8 cellular contexts compared by ENCODE assay signal in the genomic region with DNA sequence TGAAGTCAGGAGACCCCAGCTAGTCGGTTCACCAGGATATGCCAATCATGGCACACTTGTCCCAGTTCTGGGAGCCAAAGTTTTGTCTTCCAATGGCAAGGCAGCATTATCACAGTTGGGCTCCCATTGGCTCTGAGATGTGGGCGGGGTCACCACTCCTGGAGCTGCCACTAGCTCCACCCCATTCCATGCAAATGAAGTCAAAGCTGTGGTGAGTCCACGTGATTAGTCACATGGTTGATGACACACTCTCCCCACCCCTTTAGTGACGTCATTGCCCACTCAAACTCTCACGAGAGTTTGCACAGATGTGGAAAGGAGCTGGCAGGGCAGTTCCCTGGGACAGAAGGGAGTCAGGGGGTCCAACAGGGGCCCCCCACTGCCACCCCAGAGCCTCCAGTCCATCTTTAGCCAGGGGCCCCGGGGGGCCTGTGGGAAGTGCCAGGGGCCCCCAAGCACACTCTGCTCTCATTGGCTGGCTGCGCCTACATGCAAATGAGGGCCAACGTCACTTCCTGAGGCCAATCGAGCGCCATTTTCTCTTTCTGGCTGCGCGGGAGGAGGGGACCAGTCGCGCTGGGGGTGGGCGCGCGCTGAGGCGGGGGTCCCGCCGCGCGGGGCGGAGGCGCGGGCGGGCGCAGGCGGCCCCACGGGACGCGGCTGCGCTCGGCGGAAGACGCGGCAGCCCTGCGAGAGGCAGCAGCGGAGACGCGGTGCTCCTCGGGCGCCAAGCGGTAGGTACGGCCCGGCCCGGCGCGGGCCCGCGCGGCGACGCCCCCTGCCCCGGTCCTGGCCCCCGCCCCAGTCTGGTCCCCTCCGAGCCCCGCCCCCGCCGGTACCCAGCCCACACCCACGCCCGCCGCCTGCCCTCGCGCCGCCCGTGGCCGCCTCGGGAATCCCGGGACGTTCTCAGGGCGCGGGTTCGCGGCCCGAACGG. TPM values are rescaled to one million over a fixed set of nuclear protein-coding genes. Genes with fewer than 3 reads are reported as not detected.
DNase-seq lines count a peak whose midpoint lies in the region; TF ChIP-seq lines count a peak whose summit lies in the region.

A gene with protein sequence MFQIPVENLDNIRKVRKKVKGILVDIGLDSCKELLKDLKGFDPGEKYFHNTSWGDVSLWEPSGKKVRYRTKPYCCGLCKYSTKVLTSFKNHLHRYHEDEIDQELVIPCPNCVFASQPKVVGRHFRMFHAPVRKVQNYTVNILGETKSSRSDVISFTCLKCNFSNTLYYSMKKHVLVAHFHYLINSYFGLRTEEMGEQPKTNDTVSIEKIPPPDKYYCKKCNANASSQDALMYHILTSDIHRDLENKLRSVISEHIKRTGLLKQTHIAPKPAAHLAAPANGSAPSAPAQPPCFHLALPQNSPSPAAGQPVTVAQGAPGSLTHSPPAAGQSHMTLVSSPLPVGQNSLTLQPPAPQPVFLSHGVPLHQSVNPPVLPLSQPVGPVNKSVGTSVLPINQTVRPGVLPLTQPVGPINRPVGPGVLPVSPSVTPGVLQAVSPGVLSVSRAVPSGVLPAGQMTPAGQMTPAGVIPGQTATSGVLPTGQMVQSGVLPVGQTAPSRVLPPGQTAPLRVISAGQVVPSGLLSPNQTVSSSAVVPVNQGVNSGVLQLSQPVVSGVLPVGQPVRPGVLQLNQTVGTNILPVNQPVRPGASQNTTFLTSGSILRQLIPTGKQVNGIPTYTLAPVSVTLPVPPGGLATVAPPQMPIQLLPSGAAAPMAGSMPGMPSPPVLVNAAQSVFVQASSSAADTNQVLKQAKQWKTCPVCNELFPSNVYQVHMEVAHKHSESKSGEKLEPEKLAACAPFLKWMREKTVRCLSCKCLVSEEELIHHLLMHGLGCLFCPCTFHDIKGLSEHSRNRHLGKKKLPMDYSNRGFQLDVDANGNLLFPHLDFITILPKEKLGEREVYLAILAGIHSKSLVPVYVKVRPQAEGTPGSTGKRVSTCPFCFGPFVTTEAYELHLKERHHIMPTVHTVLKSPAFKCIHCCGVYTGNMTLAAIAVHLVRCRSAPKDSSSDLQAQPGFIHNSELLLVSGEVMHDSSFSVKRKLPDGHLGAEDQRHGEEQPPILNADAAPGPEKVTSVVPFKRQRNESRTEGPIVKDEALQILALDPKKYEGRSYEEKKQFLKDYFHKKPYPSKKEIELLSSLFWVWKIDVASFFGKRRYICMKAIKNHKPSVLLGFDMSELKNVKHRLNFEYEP (plus strand): TSS at position 524 of the 937 bp plus-strand sequence. CDS start 8,281 bp downstream, outside the sequence.

- H2BK120ac ChIP-seq in H9 (ENCODE audit: low read depth, low read length, poor library complexity, severe bottlenecking) = no peak within 1 kb of the TSS

- H3K79me1 ChIP-seq in H9 (ENCODE audit: insufficient read depth, low read depth, low read length, poor library complexity, severe bottlenecking) = no peaks in the 10 kb centered on the region

- H2AK5ac ChIP-seq in H9 (ENCODE audit: insufficient read length, low read length) = no peak within 1 kb of the TSS

- H3K4me1 ChIP-seq in H9 (ENCODE audit: insufficient read depth, low read length) = peaks cover 12% of the 10 kb centered on the region; the same call in 1 of the 2 replicates
- peaks cover 11% of the 10 kb centered on the region; the same call in 1 of the 2 replicates for H3K4me1 ChIP-seq in SJSA1 (replicated peaks)

- no peak within 1 kb of the TSS for H2BK5ac ChIP-seq in H9 (ENCODE audit: insufficient read length, low read length)

- H4K8ac ChIP-seq in H9 (replicated peaks; ENCODE audit: insufficient read length, low read depth, low read length) = no peak within 1 kb of the TSS

- H3K4me3 ChIP-seq in MG63 = peak within 1 kb of the TSS; percentile 71
- H3K4me3 ChIP-seq in SJSA1 = peak within 1 kb of the TSS; percentile 71

- no peak within 1 kb of the TSS for H2BK12ac ChIP-seq in H9 (ENCODE audit: insufficient read length, low read depth, low read length)

- peaks cover 5 to 12% (median 7%) of the 10 kb centered on the region in 3 experiments for H3K36me3 Mint-ChIP-seq in H9 (ENCODE audit: insufficient read depth in 1 of 3, low read depth in 3 of 3)

- H3K36me3 ChIP-seq in MG63 (peaks cover 23% of the 10 kb centered on the region), SJSA1 (peaks cover 15% of the 10 kb centered on the region)

- no CpG with 5 or more reads among the region's 76 CpGs for WGBS in H9 (ENCODE audit: extremely low coverage, insufficient read length, low lambda C conversion rate)

- H3K27me3 ChIP-seq in H9 (ENCODE audit: insufficient read depth, low read length) (no peaks in the 10 kb centered on the region), MG63 (no peaks in the 10 kb centered on the region), SJSA1 (replicated peaks) (no peaks in the 10 kb centered on the region)

- peak within 1 kb of the TSS; percentile 75 for H3K18ac ChIP-seq in H9 (ENCODE audit: insufficient read length, low read depth, low read length)

- peaks cover 66% of the 10 kb centered on the region in 2 experiments for H3K4me1 Mint-ChIP-seq in H9

- H3K23me2 ChIP-seq in H9 (ENCODE audit: insufficient read length, low read depth, low read length, poor library complexity, severe bottlenecking) = no peaks in the 10 kb centered on the region

- H3T11ph ChIP-seq in H9 (ENCODE audit: low read length) = no peak within 1 kb of the TSS

- H3K4me3 Mint-ChIP-seq in H9 = peak within 1 kb of the TSS; percentile 87 to 91

- no peaks in the 10 kb centered on the region for H3K9me3 ChIP-seq in H9 (ENCODE audit: control insufficient read depth, low read depth, low read length)
- H3K9me3 ChIP-seq in MG63 = peaks cover 2% of the 10 kb centered on the region; the same call in 1 of the 2 replicates
- H3K9me3 ChIP-seq in SJSA1 (replicated peaks) = no peaks in the 10 kb centered on the region

- H3K9me3 Mint-ChIP-seq in H9 = no peaks in the 10 kb centered on the region

- no peak within 1 kb of the TSS for H4K5ac ChIP-seq in H9 (ENCODE audit: insufficient read length, low read depth, low read length)

- no peak within 1 kb of the TSS for H3K27ac ChIP-seq in H9 (ENCODE audit: insufficient read length, low read depth, low read length)
- H3K27ac ChIP-seq in SJSA1 = peak within 1 kb of the TSS; percentile 86

- H4K91ac ChIP-seq in H9 (ENCODE audit: insufficient read length, low read depth, low read length) = no peak within 1 kb of the TSS

- peak within 1 kb of the TSS; percentile 64 for H3K9ac ChIP-seq in H9 (ENCODE audit: extremely low read depth, insufficient read length, low read length)

- H2BK15ac ChIP-seq in H9 (ENCODE audit: low read depth, low read length) = no peak within 1 kb of the TSS

- peak within 1 kb of the TSS; percentile 21 for H3K14ac ChIP-seq in H9 (ENCODE audit: insufficient read depth, low read length)

- H3K27me3 Mint-ChIP-seq in H9 (ENCODE audit: low read depth) = no peaks in the 10 kb centered on the region

- H4K20me1 ChIP-seq in H9 (ENCODE audit: control insufficient read depth, insufficient read depth, insufficient read length) = peaks cover 2% of the 10 kb centered on the region

- peak within 1 kb of the TSS; percentile 66 for H3K4me2 ChIP-seq in H9 (ENCODE audit: insufficient read depth, insufficient read length, low read length)

- H3K27ac Mint-ChIP-seq in H9 = peak within 1 kb of the TSS; percentile 64 to 94 (median 93); a peak in 6 of 7 replicates

- H3K4ac ChIP-seq in H9 (ENCODE audit: low read depth, low read length) = no peak within 1 kb of the TSS

- DNase-seq in G401 (ENCODE audit: low spot score) = peak; percentile 83
- peak; percentile 96 for DNase-seq in H9
- DNase-seq in MG63 = peak; percentile 91
- DNase-seq in SJSA1 (ENCODE audit: low read depth in 1 of 2, low spot score in 2 of 2) = peak; percentile 94 to 96
- DNase-seq in activated naive CD4-positive, alpha-beta T cell (lab: John Stamatoyannopoulos, UW) = peak; percentile 49 to 73 (median 63)
- peak; percentile 82 for DNase-seq in germinal center (ENCODE audit: low spot score)
- peak; percentile 87 for DNase-seq in non-pigmented ciliary epithelial cell (ENCODE audit: low read depth)
- DNase-seq in superior temporal gyrus (ENCODE audit: extremely low spot score) = peak; percentile 90

- H3K23ac ChIP-seq in H9 (ENCODE audit: insufficient read length, low read depth, low read length) = no peak within 1 kb of the TSS

- TF ChIP-seq CTCF in H9 (conservative IDR thresholded peaks at IDR 0.05) = no peak

- in situ Hi-C loops in G401 (cut with HindIII; ENCODE audit: low sequenced_read_pairs) = no loop called here

- H3K79me2 ChIP-seq in H9 (ENCODE audit: insufficient read depth, low read length) = peaks cover 31% of the 10 kb centered on the region

- no peak within 1 kb of the TSS for H3K56ac ChIP-seq in H9 (ENCODE audit: insufficient read length, low read depth, low read length)

- no peak within 1 kb of the TSS for H2BK20ac ChIP-seq in H9 (ENCODE audit: low read depth, low read length, poor library complexity, severe bottlenecking)

- H2AFZ ChIP-seq in H9 (ENCODE audit: low read length) = no peak within 1 kb of the TSS

RNA-seq across cellular contexts. Expression of the gene that starts here (rescaled TPM):
- 25.1 and 27.3 TPM in 2 replicates for total RNA-seq in G401 (2014; rRNA removed; shearing (Covaris generic))
- 53.5 and 56.5 TPM in 2 replicates for total RNA-seq in H9 (2021)
- 9.5 and 12.8 TPM in 2 replicates for total RNA-seq in MG63 (2014; rRNA removed; shearing (Covaris generic); ENCODE audit: low replicate concordance)
- 14.7 and 21.3 TPM in 2 replicates for total RNA-seq in SJSA1 (2014; rRNA removed; shearing (Covaris generic))
